ENCODE assay signal across 8 cellular contexts in the genomic region with DNA sequence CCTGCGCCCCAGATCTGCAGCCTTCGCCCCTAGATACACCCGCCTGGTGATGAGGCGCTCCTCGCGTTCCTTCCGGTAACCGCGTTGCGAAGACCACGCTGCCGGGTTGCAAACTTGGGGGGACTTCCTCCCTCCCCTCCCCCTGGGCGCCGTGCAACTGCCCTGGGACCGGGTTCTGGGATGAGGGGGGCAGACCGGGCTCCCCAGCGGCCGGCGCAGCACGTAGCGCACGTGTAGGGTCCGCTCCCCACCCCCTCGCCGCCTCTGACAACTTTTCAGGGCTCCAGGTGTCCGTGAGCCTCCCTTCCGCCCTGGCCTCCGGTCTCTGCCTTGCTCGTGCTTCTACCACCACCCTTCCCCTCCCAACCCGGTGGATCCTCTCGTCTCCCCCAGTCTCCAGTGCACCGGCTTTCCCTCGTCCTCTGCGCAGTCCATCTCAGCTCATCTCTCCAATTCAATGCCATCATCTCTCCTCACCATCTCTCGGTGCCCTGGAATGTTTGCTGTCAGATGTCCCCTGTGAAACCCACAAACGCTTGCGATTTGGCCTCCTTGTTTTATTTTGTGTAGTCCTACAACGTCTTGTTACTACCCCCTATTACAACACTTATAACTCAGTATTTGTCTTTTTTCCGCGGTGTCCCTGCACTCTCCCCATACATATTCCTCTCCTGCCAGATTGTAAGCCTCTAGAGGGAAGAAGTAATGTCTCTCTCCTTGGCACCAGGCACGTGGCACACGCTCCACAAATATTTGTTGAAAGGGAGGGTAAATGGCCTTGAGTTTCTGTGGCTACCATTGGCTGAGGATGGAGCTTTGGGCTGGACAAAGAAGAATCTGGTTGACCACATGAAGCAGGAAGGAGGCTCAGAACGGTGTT. TPM values are rescaled to one million over a fixed set of nuclear protein-coding genes. Genes with fewer than 3 reads are reported as not detected.
DNase-seq lines count a peak whose midpoint lies in the region; ATAC-seq and TF ChIP-seq lines count a peak whose summit lies in the region.

No MANE protein-coding gene starts in this region.

- peak; percentile 30 for ATAC-seq in GM19438 (IDR thresholded peaks at IDR 0.05; ENCODE audit: low read depth, unreplicated experiment)
- ATAC-seq in GM21717 (IDR thresholded peaks at IDR 0.05; ENCODE audit: unreplicated experiment) = no peak

- DNase-seq in BJ (ENCODE audit: low read depth) = no peak
- DNase-seq in NCI-H510A (lab: John Stamatoyannopoulos, UW) = peak; percentile 11
- peak in 6 of 7 donors; percentile 15 to 52 (median 31) for DNase-seq in adrenal gland
- DNase-seq in smooth muscle cell (lab: John Stamatoyannopoulos, UW; ENCODE audit: unreplicated experiment) = no peak
- no peak for DNase-seq in NCI-H345 (lab: John Stamatoyannopoulos, UW)

- peaks cover 8% of the 10 kb centered on the region for H4K20me1 ChIP-seq in smooth muscle cell (ENCODE audit: low read depth)

- H3K27me3 ChIP-seq in BJ (ENCODE audit: control insufficient read depth, insufficient read depth, low read length) = no peaks in the 10 kb centered on the region
- H3K27me3 ChIP-seq in adrenal gland = no peaks in the 10 kb centered on the region
- peaks cover 32% of the 10 kb centered on the region for H3K27me3 ChIP-seq in iPS-18a (ENCODE audit: control insufficient read depth, insufficient read depth, low read length)
- H3K27me3 ChIP-seq in smooth muscle cell (ENCODE audit: low read depth) = no peaks in the 10 kb centered on the region

- H3K36me3 ChIP-seq in BJ (ENCODE audit: control insufficient read depth, insufficient read depth, low read length) (no peaks in the 10 kb centered on the region), adrenal gland (replicated peaks in 1 of 2) (no peaks in the 10 kb centered on the region), iPS-18a (ENCODE audit: control insufficient read depth, low read depth, low read length) (no peaks in the 10 kb centered on the region), smooth muscle cell (ENCODE audit: low read depth) (no peaks in the 10 kb centered on the region)

- intact Hi-C loops in adrenal gland (cut with DNase I) = no loop called here

- peak overlapping the region; percentile 96 for H3K4me3 ChIP-seq in BJ (ENCODE audit: low read depth, low read length)
- H3K4me3 ChIP-seq in adrenal gland = peak overlapping the region in 3 of 4 donors; percentile 20 to 80 (median 66)
- peak overlapping the region; percentile 88 for H3K4me3 ChIP-seq in iPS-18a (ENCODE audit: low read length)
- H3K4me3 ChIP-seq in smooth muscle cell = peak overlapping the region; percentile 76

- H3K9ac ChIP-seq in iPS-18a (ENCODE audit: low read length) (peak overlapping the region; percentile 71), smooth muscle cell (ENCODE audit: low read depth) (peak overlapping the region; percentile 94)

- WGBS in adrenal gland, 4 donors = 8 to 13% (median 10%) methylated on average over 29 to 43 of the region's 43 CpGs
- WGBS in smooth muscle cell (ENCODE audit: low lambda C conversion rate) = 9% methylated on average over 30 of the region's 43 CpGs

- POLR2A ChIA-PET in BJ (lab: Charles Lee) = interaction anchor here (0.6 kb wide), 1 partner anchor 13 kb away, joined by 3 read pairs; no protein-coding TSS in a partner anchor

- H3K9me3 ChIP-seq in adrenal gland (replicated peaks in 1 of 3) (no peaks in the 10 kb centered on the region), iPS-18a (ENCODE audit: control insufficient read depth, low read depth, low read length) (no peaks in the 10 kb centered on the region), smooth muscle cell (replicated peaks; ENCODE audit: low read depth) (no peaks in the 10 kb centered on the region)

- TF ChIP-seq POLR2A in adrenal gland (IDR thresholded peaks at IDR 0.05) = no peak

- H3K27ac ChIP-seq in adrenal gland (peak overlapping the region in 2 of 5 donors; percentile 61 to 83), iPS-18a (ENCODE audit: low read length) (no peak overlapping the region), smooth muscle cell (ENCODE audit: low read depth) (peak overlapping the region; percentile 96)

- H3F3A ChIP-seq in smooth muscle cell (ENCODE audit: low read depth) = peaks cover 13% of the 10 kb centered on the region

- CTCF ChIA-PET in BJ (lab: Yijun Ruan, JAX) = interaction anchor here (0.6 to 1.5 kb wide), 4 partner anchors 61 to 1392 kb away, joined by 3 to 5 read pairs (median 3); no protein-coding TSS in a partner anchor

- H3K79me2 ChIP-seq in smooth muscle cell (ENCODE audit: low read depth) = peaks cover 19% of the 10 kb centered on the region

- H2AFZ ChIP-seq in smooth muscle cell (ENCODE audit: low read depth) = peak overlapping the region; percentile 76

- TF ChIP-seq CTCF in BJ (IDR thresholded peaks at IDR 0.05; ENCODE audit: insufficient read depth, low read depth, low read length) (no peak), adrenal gland (IDR thresholded peaks at IDR 0.05) (peak in 1 of 6 experiments; percentile 3), smooth muscle cell (IDR thresholded peaks at IDR 0.05; ENCODE audit: borderline replicate concordance, insufficient read depth, poor library complexity, severe bottlenecking) (no peak)

- H3K4me2 ChIP-seq in smooth muscle cell = peak overlapping the region; percentile 95

- peaks cover 8 to 9% of the 10 kb centered on the region in 2 donors for H3K4me1 ChIP-seq in adrenal gland (replicated peaks in 1 of 2)
- peaks cover 26% of the 10 kb centered on the region for H3K4me1 ChIP-seq in iPS-18a (ENCODE audit: control insufficient read depth, low read depth, low read length)
- peaks cover 31% of the 10 kb centered on the region for H3K4me1 ChIP-seq in smooth muscle cell (ENCODE audit: low read depth)

RNA-seq across cellular contexts. Expression of a gene that starts 0.8 kb away (rescaled TPM):
- polyA plus RNA-seq in BJ (2011; rRNA removed) (3.2 and 3.3 TPM in 2 replicates), adrenal gland (1 to 10 TPM; 3.0 to 8.5 (median 5.8) TPM), smooth muscle cell (24.9 and 30.1 TPM in 2 replicates)
- 2.4 and 3.3 TPM in 2 replicates for polyA minus RNA-seq in BJ (2011; rRNA and poly(A)+ RNA removed)
- total RNA-seq in adrenal gland (1 to 10 TPM in 4 of 8 donors, under 1 TPM in 1, not detected in 3; 0.69 to 3.5 (median 1.3) TPM), smooth muscle cell (1.7 and 13.0 TPM in 2 replicates)

RNA-seq across cellular contexts. Expression of a gene that starts 3.3 kb away (rescaled TPM):
- polyA plus RNA-seq in BJ (2011; rRNA removed) = 39.6 and 55.2 TPM in 2 replicates
- polyA minus RNA-seq in BJ (2011; rRNA and poly(A)+ RNA removed) = 80.1 and 81.5 TPM in 2 replicates
- 10 to 100 TPM; 26.8 to 63.5 (median 44.6) TPM for total RNA-seq in adrenal gland
- 10 to 100 TPM; 11.7 to 18.2 (median 12.6) TPM for polyA plus RNA-seq in adrenal gland
- 158 and 178 TPM in 2 replicates for total RNA-seq in smooth muscle cell
- 94.1 and 128 TPM in 2 replicates for polyA plus RNA-seq in smooth muscle cell

Comparison
In these comparisons a context has a peak if more than half of its experiments do, and no peak if none do; other contexts are left out.
1. DNase-seq: peak in NCI-H510A (single experiment) and adrenal gland (6 of 7); none in BJ (single experiment), smooth muscle cell (single experiment) and NCI-H345 (single experiment).
2. Peak in every context shown above with its lines, with median percentiles within 50 percentile points of each other: H3K4me3 ChIP-seq.